Comparison of ENCODE assay signal across 12 cellular contexts in genomic region chr2:190858817-190859216, GRCh38. TPM values are rescaled to one million over a fixed set of nuclear protein-coding genes. Genes with fewer than 3 reads are reported as not detected.
DNase-seq lines count a peak whose midpoint lies in the region; ATAC-seq and TF ChIP-seq lines count a peak whose summit lies in the region.
"Had no signal": no experiment of that assay in that cellular context is flagged by ENCODE, and none has a peak within 500 bp of the region (broad histone marks: within the 10 kb centered on the region; RNA-seq: fewer than 3 reads in every experiment).

No MANE protein-coding gene starts in this region.

- peak overlapping the region; percentile 75 for H3K27ac ChIP-seq in RWPE2 (ENCODE audit: poor library complexity, severe bottlenecking)

- no peaks in the 10 kb centered on the region for H3K27me3 ChIP-seq in RWPE2 (ENCODE audit: insufficient read depth, poor library complexity, severe bottlenecking)

- H3K27me3 Mint-ChIP-seq in Calu3 (ENCODE audit: unreplicated experiment), result no peaks in the 10 kb centered on the region
- H3K27me3 Mint-ChIP-seq: CD8-positive, alpha-beta memory T cell; effector memory CD8-positive, alpha-beta T cell had no signal

- H3K4me3 Mint-ChIP-seq in Calu3 (ENCODE audit: low read depth, unreplicated experiment), result no peak overlapping the region
- H3K4me3 Mint-ChIP-seq: activated naive CD4-positive, alpha-beta T cell treated with anti-CD3 and anti-CD28 coated beads for 36 hours; CD8-positive, alpha-beta memory T cell; effector memory CD8-positive, alpha-beta T cell had no signal

- DNase-seq in Calu3, result no peak
- DNase-seq in RWPE2 (ENCODE audit: low spot score), result no peak
- DNase-seq in epithelial cell of proximal tubule (ENCODE audit: low read depth), result no peak
- no peak for DNase-seq in omental fat pad (ENCODE audit: low spot score)
- no peak for DNase-seq in DMS 273 treated with DMSO at 0.1 percent for 48 hours (lab: John Stamatoyannopoulos, UW)
- DNase-seq in stimulated activated CD4-positive, alpha-beta T cell treated with anti-CD3 and anti-CD28 coated beads, Interleukin-2, amount 100 ng/mL, for 24 hours, result no peak
- DNase-seq in NCI-H2081 (lab: John Stamatoyannopoulos, UW), result no peak
- no peak for DNase-seq in activated effector memory CD4-positive, alpha-beta T cell treated with Interleukin-2 at 50 U/mL for 16 hours
- DNase-seq: activated naive CD4-positive, alpha-beta T cell treated with anti-CD3 and anti-CD28 coated beads for 36 hours; CD8-positive, alpha-beta memory T cell; effector memory CD8-positive, alpha-beta T cell; NCI-H748 treated with DMSO at 0.1 percent for 48 hours had no signal

- H3K27ac Mint-ChIP-seq in Calu3 (ENCODE audit: unreplicated experiment), result peak overlapping the region; percentile 53
- H3K27ac Mint-ChIP-seq: activated naive CD4-positive, alpha-beta T cell treated with anti-CD3 and anti-CD28 coated beads for 36 hours; CD8-positive, alpha-beta memory T cell; effector memory CD8-positive, alpha-beta T cell had no signal

- H3K36me3 Mint-ChIP-seq in Calu3 (ENCODE audit: insufficient read depth, unreplicated experiment), result no peaks in the 10 kb centered on the region

- H3K4me1 Mint-ChIP-seq in Calu3 (ENCODE audit: low read depth, unreplicated experiment), result peaks cover 31% of the 10 kb centered on the region

- H3K4me3 ChIP-seq in RWPE2 (ENCODE audit: severe bottlenecking) (no peak overlapping the region), epithelial cell of proximal tubule (ENCODE audit: low read depth, low read length) (peak overlapping the region; percentile 11)

- H3K36me3 ChIP-seq in RWPE2 (ENCODE audit: low read depth), result no peaks in the 10 kb centered on the region

- H3K4me1 ChIP-seq in RWPE2 (ENCODE audit: insufficient read depth, poor library complexity, severe bottlenecking), result peaks cover 14% of the 10 kb centered on the region

- BruUV-seq in Calu3 (replicated peaks; lab: Mats Ljungman, UMichigan), result no TSS peak

- CTCF ChIA-PET in Calu3 (lab: Charles Lee), result interaction anchor here (0.6 to 1.8 kb wide), 4 partner anchors 8 to 89 kb away, joined by 3 to 7 read pairs (median 4); no protein-coding TSS in a partner anchor

- intact Hi-C loops in Calu3 (cut with micrococcal nuclease; ENCODE audit: unreplicated experiment), result loop anchor here (2.0 kb wide), 1 partner anchor 88 kb away; no protein-coding TSS in a partner anchor

- H3K9me3 Mint-ChIP-seq in Calu3 (ENCODE audit: low read depth, unreplicated experiment), result no peaks in the 10 kb centered on the region
- H3K9me3 Mint-ChIP-seq: CD8-positive, alpha-beta memory T cell; effector memory CD8-positive, alpha-beta T cell had no signal

- ATAC-seq in RWPE2 (ENCODE audit: low read depth), result peak; percentile 59
- ATAC-seq in omental fat pad (ENCODE audit: low FRiP score), result peak; percentile 26
- ATAC-seq: effector memory CD8-positive, alpha-beta T cell had no signal

- no peaks in the 10 kb centered on the region for H3K9me3 ChIP-seq in RWPE2 (ENCODE audit: severe bottlenecking)

- TF ChIP-seq CTCF in Calu3 (IDR thresholded peaks at IDR 0.05; ENCODE audit: unreplicated experiment) (no peak), RWPE2 (IDR thresholded peaks at IDR 0.05; ENCODE audit: poor library complexity, severe bottlenecking) (no peak), epithelial cell of proximal tubule (conservative IDR thresholded peaks at IDR 0.05; ENCODE audit: low read depth, low read length) (no peak), omental fat pad (IDR thresholded peaks at IDR 0.05) (no peak)

RNA-seq across cellular contexts. Expression of gene GLS, which starts 21.8 kb away (rescaled TPM):
- total RNA-seq in Calu3 (2022), result 110 and 115 TPM in 2 replicates
- total RNA-seq in epithelial cell of proximal tubule, result 123 and 246 TPM in 2 replicates
- 100 to 1,000 TPM; 111 to 235 (median 146) TPM for total RNA-seq in omental fat pad
